ENCODE assay signal across 33 cellular contexts in the genomic region with DNA sequence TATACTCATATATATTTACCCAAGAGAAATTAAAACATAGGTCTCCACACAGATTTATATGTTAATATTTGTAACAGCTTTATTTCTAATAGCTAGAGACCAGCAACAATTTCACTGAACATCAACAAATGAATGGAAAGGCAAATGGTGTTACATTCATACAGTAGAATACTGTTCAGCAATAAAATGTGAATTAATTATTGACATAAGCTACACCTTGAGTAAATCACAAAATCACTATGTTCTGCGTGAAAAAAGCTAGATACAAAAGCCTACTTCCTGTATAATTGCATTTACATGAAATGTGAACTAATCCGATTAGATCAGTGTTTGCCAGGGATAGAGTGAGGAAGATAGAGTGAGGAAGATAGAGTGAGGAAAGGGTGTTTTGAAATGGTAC.
"Had no signal": no experiment of that assay in that cellular context is flagged by ENCODE, and none has a peak within 500 bp of the region (broad histone marks: within the 10 kb centered on the region; RNA-seq: fewer than 3 reads in every experiment).

No MANE protein-coding gene starts in this region.

- H3K4me1 ChIP-seq: ascending aorta had no signal

- ATAC-seq: activated CD4-positive, alpha-beta T cell treated with anti-CD3 and anti-CD28 coated beads for 36 hours; activated CD4-positive, CD25-positive, alpha-beta regulatory T cell treated with anti-CD3 and anti-CD28 coated beads, Interleukin-2, amount 50 U/mL, for 24 hours; activated CD8-positive, alpha-beta memory T cell treated with anti-CD3 and anti-CD28 coated beads, Interleukin-2, amount 10 ng/mL, durations not matched to agents 7 days and 5 days; activated CD8-positive, alpha-beta T cell treated with anti-CD3 and anti-CD28 coated beads, Interleukin-2, amount 10 ng/mL, durations not matched to agents 7 days and 5 days; activated naive CD8-positive, alpha-beta T cell treated with anti-CD3 and anti-CD28 coated beads, Interleukin-2, amount 50 U/mL, for 24 hours; WTC11 had no signal

- DNase-seq: activated CD4-positive, alpha-beta memory T cell treated with anti-CD3 and anti-CD28 coated beads, Interleukin-2, amount 10 ng/mL, durations not matched to agents 7 days and 5 days; activated CD4-positive, alpha-beta T cell treated with anti-CD3 and anti-CD28 coated beads for 1 hour; activated CD4-positive, alpha-beta T cell treated with anti-CD3 and anti-CD28 coated beads for 36 hours; activated CD4-positive, alpha-beta T cell treated with anti-CD3 and anti-CD28 coated beads for 48 hours; activated CD4-positive, alpha-beta T cell treated with anti-CD3 and anti-CD28 coated beads, Interleukin-2, amount 10 ng/mL, durations not matched to agents 7 days and 5 days; activated CD4-positive, alpha-beta T cell treated with anti-CD3 and anti-CD28 coated beads, Interleukin-2, amount 50 U/mL, for 48 hours; activated CD4-positive, CD25-positive, alpha-beta regulatory T cell; activated CD8-positive, alpha-beta memory T cell treated with anti-CD3 and anti-CD28 coated beads for 24 hours; activated CD8-positive, alpha-beta memory T cell treated with anti-CD3 and anti-CD28 coated beads, Interleukin-2, amount 10 ng/mL, durations not matched to agents 7 days and 5 days; activated CD8-positive, alpha-beta memory T cell treated with anti-CD3 and anti-CD28 coated beads, Interleukin-2, amount 50 U/mL, for 48 hours; activated CD8-positive, alpha-beta T cell treated with anti-CD3 and anti-CD28 coated beads, Interleukin-2, amount 10 ng/mL, durations not matched to agents 7 days and 5 days; activated effector memory CD4-positive, alpha-beta T cell treated with Interleukin-2 at 50 U/mL for 16 hours; activated gamma-delta T cell; activated naive CD4-positive, alpha-beta T cell treated with anti-CD3 and anti-CD28 coated beads, Interleukin-2, amount 10 ng/mL, durations not matched to agents 7 days and 5 days; activated naive CD4-positive, alpha-beta T cell treated with Interleukin-2 at 50 U/mL for 16 hours; activated naive CD8-positive, alpha-beta T cell treated with anti-CD3 and anti-CD28 coated beads, Interleukin-2, amount 10 ng/mL, durations not matched to agents 7 days and 5 days; activated naive CD8-positive, alpha-beta T cell treated with anti-CD3 and anti-CD28 coated beads, Interleukin-2, amount 50 U/mL, for 24 hours; activated T-cell treated with anti-CD3 and anti-CD28 coated beads, Interleukin-2, amount 50 U/mL, for 24 hours; activated T-cell treated with anti-CD3 and anti-CD28 coated beads, Interleukin-2, amount 50 U/mL, for 48 hours; amygdala; anterior cingulate cortex; caudate nucleus; cerebellar nuclear complex; T-helper 1 cell; T-helper 2 cell; T-helper 9 cell; WERI-Rb-1 had no signal

- FAIRE-seq: bronchial epithelial cell, TTC549 had no signal

- H3K4me3 ChIP-seq: ascending aorta, cardiac muscle cell had no signal

- H3K36me3 ChIP-seq: ascending aorta, cardiac muscle cell, WERI-Rb-1 had no signal

- H3K9me3 ChIP-seq: ascending aorta had no signal
